In the genomic region with DNA sequence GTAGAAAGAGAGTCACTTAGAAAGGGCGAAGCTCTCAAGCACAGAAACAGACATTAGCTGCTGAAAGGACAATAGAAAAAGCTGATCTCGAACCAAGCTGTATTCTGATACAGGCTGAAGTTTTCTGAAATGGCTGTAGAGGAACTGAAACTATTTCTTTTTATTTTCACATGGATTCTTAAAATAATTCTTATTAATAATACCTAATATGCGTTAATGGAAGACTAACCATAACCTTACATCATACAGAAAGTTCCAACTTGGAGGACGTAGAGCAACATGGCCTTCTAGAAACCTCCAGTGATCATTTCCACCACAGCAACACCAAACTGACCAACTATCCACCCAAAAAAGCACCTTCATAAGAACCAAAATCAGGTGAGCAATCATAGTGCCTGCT, we compare ENCODE assay signal across 19 cellular contexts. TPM values are rescaled to one million over a fixed set of nuclear protein-coding genes. Genes with fewer than 3 reads are reported as not detected.
DNase-seq lines count a peak whose midpoint lies in the region; ATAC-seq, FAIRE-seq and TF ChIP-seq lines count a peak whose summit lies in the region.
"Had no signal": no experiment of that assay in that cellular context is flagged by ENCODE, and none has a peak within 500 bp of the region (broad histone marks: within the 10 kb centered on the region; RNA-seq: fewer than 3 reads in every experiment).

No MANE protein-coding gene starts in this region.

- 91% methylated on average over 4 of the region's 4 CpGs; no CpG with 5 or more reads in 1 of the 2 experiments for WGBS in H1 (ENCODE audit: extremely low coverage in 1 of 2, insufficient coverage in 1 of 2, insufficient read length in 1 of 2, insufficient replicate concordance in 2 of 2, low coverage in 1 of 2, low lambda C conversion rate in 2 of 2, missing lambda C conversion rate in 1 of 2), 2 experiments

- H3K36me3 ChIP-seq in GM23338 (ENCODE audit: insufficient read depth) = no peaks in the 10 kb centered on the region
- H3K36me3 ChIP-seq in H1 (ENCODE audit: control insufficient read depth in 2 of 4, insufficient read depth in 4 of 4, low read length in 3 of 4) = no peaks in the 10 kb centered on the region

- no peak for TF ChIP-seq CTCF in GM23338 (conservative IDR thresholded peaks at IDR 0.05; ENCODE audit: low read depth in 2 of 2)
- TF ChIP-seq CTCF in H1 (IDR thresholded peaks at IDR 0.05; ENCODE audit: control extremely low read depth in 1 of 3, insufficient read depth in 1 of 3, low read depth in 1 of 3, low read length in 3 of 3) = no peak
- no peak for TF ChIP-seq CTCF in mesothelial cell of epicardium (IDR thresholded peaks at IDR 0.05; ENCODE audit: unreplicated experiment)

- no peaks in the 10 kb centered on the region for H3F3A ChIP-seq in GM23338 (replicated peaks; ENCODE audit: low read depth)

- H3K4me1 ChIP-seq in GM23338 (ENCODE audit: insufficient read depth) (peaks cover 23% of the 10 kb centered on the region), H1 (replicated peaks in 1 of 4; ENCODE audit: control insufficient read depth in 3 of 4, insufficient read depth in 4 of 4, low read length in 3 of 4) (peaks cover 2 to 11% (median 9%) of the 10 kb centered on the region in 4 experiments; a peak in 4 of 7 replicates)

- no peaks in the 10 kb centered on the region for H3K79me1 ChIP-seq in H1 (ENCODE audit: low read depth, low read length)

- H2BK120ac ChIP-seq in H1 (replicated peaks; ENCODE audit: low read depth, low read length) = no peak overlapping the region

- H4K8ac ChIP-seq in H1 (ENCODE audit: extremely low read depth, insufficient read depth, low read length) = no peak overlapping the region

- POLR2A ChIA-PET in H1 (lab: Charles Lee; ENCODE audit: partially characterized antibody) = no interaction called here

- H3K9me2 ChIP-seq in GM23338 (ENCODE audit: insufficient read depth) = peaks cover 16% of the 10 kb centered on the region

- ATAC-seq in GM18508 (IDR thresholded peaks at IDR 0.05; ENCODE audit: insufficient read depth, unreplicated experiment) (peak; percentile 45), GM23338 (no peak), HG03432 (IDR thresholded peaks at IDR 0.05; ENCODE audit: unreplicated experiment) (peak; percentile 45)
- ATAC-seq in stimulated activated naive CD8-positive, alpha-beta T cell treated with anti-CD3 and anti-CD28 coated beads, Interleukin-15, Interleukin-2, amounts not matched to agents 100 U/mL and 50 U/mL, for 24 hours = no peak

- H3K27me3 Mint-ChIP-seq in GM23338 (ENCODE audit: insufficient read depth, low read depth, poor library complexity) (peaks cover 4% of the 10 kb centered on the region), mesothelial cell of epicardium (ENCODE audit: low read depth) (no peaks in the 10 kb centered on the region)

- H3K4me1 Mint-ChIP-seq in GM23338 (peaks cover 23% of the 10 kb centered on the region), mesothelial cell of epicardium (peaks cover 11% of the 10 kb centered on the region)

- no peak overlapping the region for H2BK15ac ChIP-seq in H1 (ENCODE audit: low read length)

- no peak for TF ChIP-seq RAD21 in H1 (IDR thresholded peaks at IDR 0.05 in 1 of 2, conservative IDR thresholded peaks at IDR 0.05 in 1 of 2; ENCODE audit: low read depth in 2 of 2, low read length in 2 of 2)

- no peaks in the 10 kb centered on the region for H3K27me3 ChIP-seq in GM23338 (ENCODE audit: insufficient read depth)
- H3K27me3 ChIP-seq in H1 (replicated peaks in 1 of 4; ENCODE audit: control insufficient read depth in 3 of 4, extremely low read depth in 1 of 4, insufficient read depth in 3 of 4, low read length in 3 of 4) = no peaks in the 10 kb centered on the region

- H3K9me3 ChIP-seq in H1 (ENCODE audit: insufficient read depth in 2 of 2, low read depth in 1 of 2, low read length in 1 of 2) = no peaks in the 10 kb centered on the region

- no peak overlapping the region for H4K91ac ChIP-seq in H1 (replicated peaks; ENCODE audit: insufficient read length, low read length)

- no peak overlapping the region for H3K4ac ChIP-seq in H1 (replicated peaks; ENCODE audit: insufficient read length, low read depth, low read length)

- H3K4me3 Mint-ChIP-seq in GM23338 (no peak overlapping the region), mesothelial cell of epicardium (no peak overlapping the region)
- H3K4me3 Mint-ChIP-seq: CD14-positive monocyte had no signal

- H3K9me3 Mint-ChIP-seq in GM23338 (no peaks in the 10 kb centered on the region; the same call in 2 of the 3 replicates), mesothelial cell of epicardium (peaks cover 10% of the 10 kb centered on the region)

- H2BK12ac ChIP-seq in H1 (ENCODE audit: low read depth, low read length) = 0 out of 2 replicates have a peak overlapping the region, but pooled peaks have one; percentile 20

- no peak overlapping the region for H2AK5ac ChIP-seq in H1 (ENCODE audit: low read depth, low read length)

- H2BK5ac ChIP-seq in H1 (ENCODE audit: low read depth, low read length) = 0 out of 2 replicates have a peak overlapping the region, but pooled peaks have one; percentile 89

- H4K20me1 ChIP-seq in GM23338 (replicated peaks; ENCODE audit: insufficient read depth) = no peaks in the 10 kb centered on the region
- no peaks in the 10 kb centered on the region for H4K20me1 ChIP-seq in H1 (replicated peaks in 1 of 2; ENCODE audit: control insufficient read depth in 1 of 2, insufficient read depth in 2 of 2, low read length in 2 of 2)

- no peaks in the 10 kb centered on the region for H3K23me2 ChIP-seq in H1 (ENCODE audit: low read depth, low read length)

- CTCF ChIA-PET in H1 (lab: Charles Lee; ENCODE audit: partially characterized antibody) = interaction anchor here (0.5 kb wide), 1 partner anchor 66 kb away, joined by 3 read pairs; no protein-coding TSS in a partner anchor

- no peak overlapping the region for H3K9ac ChIP-seq in H1 (replicated peaks in 1 of 4; ENCODE audit: extremely low read depth in 1 of 4, low read depth in 3 of 4, low read length in 3 of 4)

- H2BK20ac ChIP-seq in H1 (ENCODE audit: low read length) = 0 out of 2 replicates have a peak overlapping the region, but pooled peaks have one; percentile 24

- H3K79me2 ChIP-seq in GM23338 (replicated peaks; ENCODE audit: insufficient read depth) (no peaks in the 10 kb centered on the region), H1 (ENCODE audit: control insufficient read depth in 1 of 2, insufficient read depth in 2 of 2, low read length in 2 of 2) (no peaks in the 10 kb centered on the region)

- no peak for FAIRE-seq in H1 (lab: Jason Lieb, UNC)
- FAIRE-seq: A204.1 had no signal

- no peak for TF ChIP-seq EP300 in H1 (IDR thresholded peaks at IDR 0.05; ENCODE audit: borderline replicate concordance in 1 of 2, low read depth in 2 of 2, low read length in 2 of 2)

- no peak overlapping the region for H3K14ac ChIP-seq in H1 (ENCODE audit: insufficient read length)

- H3K27ac ChIP-seq in GM23338 (ENCODE audit: low read depth) (no peak overlapping the region), H1 (ENCODE audit: low read depth, low read length) (no peak overlapping the region)
- H3K27ac ChIP-seq: HL-60 had no signal

- TF ChIP-seq POLR2A in H1 (IDR thresholded peaks at IDR 0.05; ENCODE audit: control extremely low read depth in 1 of 2, low read depth in 2 of 2, low read length in 2 of 2) = no peak

- no peak overlapping the region for H3K56ac ChIP-seq in H1 (replicated peaks; ENCODE audit: insufficient read length, low read depth, low read length)

- H4K5ac ChIP-seq in H1 (ENCODE audit: insufficient read length, low read depth, low read length) = no peak overlapping the region

- H2AFZ ChIP-seq in GM23338 = peak overlapping the region; percentile 76
- H2AFZ ChIP-seq in H1 (ENCODE audit: low read length) = peak overlapping the region; percentile 18; the same call in 1 of the 2 replicates

- DNase-seq in GM23338 (ENCODE audit: low spot score) (no peak), H1 (ENCODE audit: low read depth in 1 of 2, low spot score in 2 of 2) (no peak), mesothelial cell of epicardium (ENCODE audit: low spot score in 2 of 2, unreplicated experiment in 2 of 2) (no peak), AG20443 (ENCODE audit: low spot score) (no peak)
- DNase-seq in stimulated activated CD4-positive, alpha-beta T cell treated with anti-CD3 and anti-CD28 coated beads, Interleukin-12 subunit alpha, Interleukin-12 subunit beta, amount 100 ng/mL, for 4 hours = no peak
- no peak for DNase-seq in stimulated activated naive CD8-positive, alpha-beta T cell treated with anti-CD3 and anti-CD28 coated beads, Interleukin-15, Interleukin-2, amounts not matched to agents 100 U/mL and 50 U/mL, for 24 hours
- DNase-seq: COR-L47, DMS53, KBM-7, NCI-H1048, NCI-H146, NCI-H2227 treated with DMSO at 0.1 percent for 48 hours, SIG-M5, SW 1271 had no signal

- H3K27ac Mint-ChIP-seq in GM23338 (no peak overlapping the region), mesothelial cell of epicardium (no peak overlapping the region)
- H3K27ac Mint-ChIP-seq: CD14-positive monocyte had no signal

- H3K4me2 ChIP-seq in GM23338 (peak overlapping the region; percentile 53), H1 (ENCODE audit: insufficient read depth in 1 of 2, low read depth in 2 of 2, low read length in 2 of 2) (peak overlapping the region; percentile 20 to 48; a peak in 1 of 4 replicates)

- no peak overlapping the region for H3K23ac ChIP-seq in H1 (ENCODE audit: insufficient read length)

- H3K18ac ChIP-seq in H1 (ENCODE audit: extremely low read depth, low read length) = no peak overlapping the region

- no peak overlapping the region for H3K4me3 ChIP-seq in GM23338
- no peak overlapping the region; a peak in 1 of 8 replicates for H3K4me3 ChIP-seq in H1 (ENCODE audit: extremely low read depth in 1 of 4, insufficient read depth in 2 of 4, low read depth in 3 of 4, low read length in 4 of 4)

- H3K36me3 Mint-ChIP-seq in GM23338 (ENCODE audit: low read depth) (0 out of 3 replicates have a peak, but pooled peaks cover 3% of the 10 kb centered on the region), mesothelial cell of epicardium (no peaks in the 10 kb centered on the region)
- H3K36me3 Mint-ChIP-seq: CD14-positive monocyte had no signal

TF ChIP-seq in GM23338, 12 proteins besides CTCF, POLR2A, EP300 and RAD21 (continues in another document):
- no peak for TF ChIP-seq JUNB (IDR thresholded peaks at IDR 0.05; ENCODE audit: unreplicated experiment)

RNA-seq across cellular contexts. Expression of a gene that starts 52.8 kb away (rescaled TPM):
- 35.3 and 37.7 TPM in 2 replicates for total RNA-seq in GM23338 (2014; rRNA removed; shearing (Covaris generic))
- polyA plus RNA-seq in GM23338 (2016; fragmentation: Nextera tagmentation; extraction: Ambion mirVana) (43.7 and 52.8 TPM in 2 replicates), H1 (2011; rRNA removed) (10.3 and 14.3 TPM in 2 replicates)
- 40.0 and 41.7 TPM in 2 replicates for total RNA-seq in H1 (2021; fragmentation: NEBNext Ultra II Directional; extraction: Animal tissue kit (Norgen Biotek cat#: 25700))
- polyA plus RNA-seq in H1 (2011; cell fraction: cytosol; rRNA removed) = 29.1 TPM
- 5.7 TPM for polyA plus RNA-seq in H1 (2011; cell fraction: nucleus; rRNA removed)
- polyA plus RNA-seq in H1 (2012, experiment 1 of 2) = 41.5 to 81.6 TPM (median 51.1 TPM) in 4 replicates
- 4.4 TPM for polyA plus RNA-seq in H1 (2012, experiment 2 of 2)
- 29.6 TPM for polyA plus RNA-seq in H1 (2013, experiment 1 of 2)
- polyA plus RNA-seq in H1 (2013, experiment 2 of 2) = 30.3 TPM
- polyA minus RNA-seq in H1 (2011; rRNA and poly(A)+ RNA removed) = 16.2 and 30.2 TPM in 2 replicates
- polyA minus RNA-seq in H1 (2011; cell fraction: cytosol; rRNA and poly(A)+ RNA removed) = 13.4 TPM
- polyA minus RNA-seq in H1 (2011; cell fraction: nucleus; rRNA and poly(A)+ RNA removed) = 35.6 TPM
- 36.4 to 41.8 TPM (median 39.2 TPM) in 3 replicates for total RNA-seq in mesothelial cell of epicardium

Comparison
In these comparisons a context has a peak if more than half of its experiments do, and no peak if none do; other contexts are left out.
1. ATAC-seq: peak in GM18508 (single experiment) and HG03432 (single experiment); none in GM23338 (single experiment) and stimulated activated naive CD8-positive, alpha-beta T cell treated with anti-CD3 and anti-CD28 coated beads, Interleukin-15, Interleukin-2, amounts not matched to agents 100 U/mL and 50 U/mL, for 24 hours (single experiment).